In the genomic region with DNA sequence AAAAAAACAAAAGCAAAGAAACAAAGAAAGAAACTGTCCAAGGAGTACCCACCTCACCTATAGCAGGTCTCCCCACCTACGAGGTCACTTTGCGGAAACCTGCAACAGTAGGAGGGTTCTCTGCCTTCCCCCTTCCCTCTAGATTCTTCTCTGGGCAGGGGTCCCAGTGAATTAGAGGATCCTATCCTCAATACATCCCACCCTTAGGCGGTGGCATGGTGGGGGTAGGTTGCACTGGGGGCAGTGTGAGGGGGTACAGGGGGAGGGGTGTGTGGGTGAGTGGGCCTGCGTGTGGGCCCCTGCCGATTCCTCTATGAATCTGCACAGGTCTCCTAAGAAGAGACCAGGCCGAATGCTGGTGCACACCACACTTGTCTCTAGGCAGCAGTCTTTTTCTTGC, we compare ENCODE assay signal across 16 cellular contexts.
"Had no signal": no experiment of that assay in that cellular context is flagged by ENCODE, and none has a peak within 500 bp of the region (broad histone marks: within the 10 kb centered on the region; RNA-seq: fewer than 3 reads in every experiment).

No MANE protein-coding gene starts in this region.

- DNase-seq: activated CD8-positive, alpha-beta memory T cell treated with anti-CD3 and anti-CD28 coated beads, Interleukin-2, amount 50 U/mL, for 4 hours; activated CD8-positive, alpha-beta T cell treated with anti-CD3 and anti-CD28 coated beads for 36 hours; activated gamma-delta T cell; activated naive CD8-positive, alpha-beta T cell treated with anti-CD3 and anti-CD28 coated beads for 36 hours; activated T-cell treated with anti-CD3 and anti-CD28 coated beads, Interleukin-2, amount 50 U/mL, for 72 hours; effector memory CD4-positive, alpha-beta T cell; foreskin melanocyte; small intestine; stimulated activated CD4-positive, alpha-beta T cell treated with anti-CD3 and anti-CD28 coated beads, Interleukin-4, amount 100 ng/mL, for 4 hours; stimulated activated CD8-positive, alpha-beta memory T cell treated with anti-CD3 and anti-CD28 coated beads, Interleukin-4, amount 100 ng/mL, for 48 hours; stimulated activated naive CD4-positive, alpha-beta T cell treated with Interleukin-2 at 50 U/mL for 16 hours; testis had no signal

- H3K4me1 Mint-ChIP-seq: brain had no signal

- H3K4me3 ChIP-seq: testis had no signal

- H3K79me2 ChIP-seq: parathyroid adenoma had no signal

- H3K9me3 Mint-ChIP-seq: activated CD8-positive, alpha-beta T cell treated with anti-CD3 and anti-CD28 coated beads for 36 hours; activated naive CD8-positive, alpha-beta T cell treated with anti-CD3 and anti-CD28 coated beads for 36 hours; activated T-cell treated with anti-CD3 and anti-CD28 coated beads, Interleukin-2, amount 50 U/mL, for 72 hours; central memory CD8-positive, alpha-beta T cell had no signal

- H3K27ac Mint-ChIP-seq: activated CD8-positive, alpha-beta T cell treated with anti-CD3 and anti-CD28 coated beads for 36 hours; activated naive CD8-positive, alpha-beta T cell treated with anti-CD3 and anti-CD28 coated beads for 36 hours; activated T-cell treated with anti-CD3 and anti-CD28 coated beads, Interleukin-2, amount 50 U/mL, for 72 hours; brain had no signal

- H3K9me3 ChIP-seq: testis had no signal

- H3K27ac ChIP-seq: parathyroid adenoma, testis, VCaP had no signal

- H3K4me1 ChIP-seq: testis had no signal

- ATAC-seq: activated CD8-positive, alpha-beta T cell treated with anti-CD3 and anti-CD28 coated beads for 36 hours; activated T-cell treated with anti-CD3 and anti-CD28 coated beads, Interleukin-2, amount 50 U/mL, for 72 hours had no signal

- H3K9ac ChIP-seq: parathyroid adenoma had no signal

- H3K4me3 Mint-ChIP-seq: activated CD8-positive, alpha-beta T cell treated with anti-CD3 and anti-CD28 coated beads for 36 hours; activated naive CD8-positive, alpha-beta T cell treated with anti-CD3 and anti-CD28 coated beads for 36 hours; activated T-cell treated with anti-CD3 and anti-CD28 coated beads, Interleukin-2, amount 50 U/mL, for 72 hours; brain; central memory CD8-positive, alpha-beta T cell had no signal

- H3K27me3 ChIP-seq: testis had no signal

- H2AFZ ChIP-seq: parathyroid adenoma had no signal

- H3K27me3 Mint-ChIP-seq: activated CD8-positive, alpha-beta T cell treated with anti-CD3 and anti-CD28 coated beads for 36 hours; activated naive CD8-positive, alpha-beta T cell treated with anti-CD3 and anti-CD28 coated beads for 36 hours; brain; central memory CD8-positive, alpha-beta T cell had no signal
